9 cellular contexts compared by ENCODE assay signal in the genomic region with DNA sequence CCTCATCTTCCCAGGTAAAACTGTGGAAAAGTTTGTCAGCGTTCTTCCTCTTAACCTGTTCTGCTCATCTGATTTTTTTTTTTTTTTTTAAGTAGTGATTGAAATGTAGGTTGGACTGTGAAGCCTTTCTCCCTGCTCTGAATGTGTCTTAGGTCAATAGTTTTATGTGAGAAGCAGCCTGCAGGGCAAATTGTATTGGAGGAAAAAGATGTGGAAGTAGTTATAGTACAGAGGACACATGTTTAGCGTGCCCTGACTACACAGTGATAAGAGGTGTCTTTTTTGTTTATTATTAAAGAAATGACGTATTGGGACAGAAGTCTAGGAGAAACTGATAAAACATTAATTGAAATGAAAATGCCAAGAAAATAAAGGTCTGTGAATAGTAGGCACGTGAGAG. TPM values are rescaled to one million over a fixed set of nuclear protein-coding genes. Genes with fewer than 3 reads are reported as not detected.
DNase-seq lines count a peak whose midpoint lies in the region; ATAC-seq and TF ChIP-seq lines count a peak whose summit lies in the region.
"Had no signal": no experiment of that assay in that cellular context is flagged by ENCODE, and none has a peak within 500 bp of the region (broad histone marks: within the 10 kb centered on the region; RNA-seq: fewer than 3 reads in every experiment).

No MANE protein-coding gene starts in this region.

- DNase-seq in HCT116 (ENCODE audit: low read depth, low spot score) (no peak), SK-N-MC (ENCODE audit: low read depth, low spot score) (no peak), fibroblast of the aortic adventitia (ENCODE audit: low read depth) (peak; percentile 6), gastrocnemius medialis (no peak), nucleus accumbens (lab: John Stamatoyannopoulos, UW) (no peak)

- ATAC-seq in HCT116: no peak
- ATAC-seq in gastrocnemius medialis: no peak
- no peak for ATAC-seq in HG03095 (IDR thresholded peaks at IDR 0.05; ENCODE audit: unreplicated experiment)
- no peak for ATAC-seq in HG03135 (IDR thresholded peaks at IDR 0.05; ENCODE audit: unreplicated experiment)
- ATAC-seq in GM19351 (IDR thresholded peaks at IDR 0.05; ENCODE audit: unreplicated experiment): no peak

- TF ChIP-seq RAD21 in HCT116 (IDR thresholded peaks at IDR 0.05; ENCODE audit: low read depth): no peak

- in situ Hi-C loops in gastrocnemius medialis (cut with MboI; ENCODE audit: low sequenced_read_pairs in 4 of 4): no loop called here

- POLR2A ChIA-PET in HCT116 (lab: Charles Lee): no interaction called here

- H3K9me3 ChIP-seq in HCT116 (ENCODE audit: control insufficient read depth in 1 of 2, insufficient read depth in 1 of 2, low read depth in 1 of 2, low read length in 2 of 2): no peaks in the 10 kb centered on the region
- H3K9me3 ChIP-seq in SK-N-MC (ENCODE audit: low read depth, low read length): no peaks in the 10 kb centered on the region
- no peaks in the 10 kb centered on the region for H3K9me3 ChIP-seq in gastrocnemius medialis
- H3K9me3 ChIP-seq: neutrophil had no signal

- H3K27ac ChIP-seq in HCT116 (ENCODE audit: low read depth, low read length) (0 out of 2 replicates have a peak overlapping the region, but pooled peaks have one; percentile 20), SK-N-MC (peak overlapping the region; percentile 35; the same call in 1 of the 2 replicates), gastrocnemius medialis (peak overlapping the region in 3 of 4 donors; percentile 86 to 92 (median 88))
- H3K27ac ChIP-seq: neutrophil had no signal

- peaks cover 2% of the 10 kb centered on the region in 2 experiments; a peak in 1 of 4 replicates for H3K36me3 ChIP-seq in HCT116 (ENCODE audit: control insufficient read depth in 1 of 2, insufficient read depth in 2 of 2, low read length in 2 of 2)
- H3K36me3 ChIP-seq in SK-N-MC (ENCODE audit: insufficient read depth, low read length): peaks cover 24% of the 10 kb centered on the region
- peaks cover 0 to 11% of the 10 kb centered on the region in 2 donors for H3K36me3 ChIP-seq in gastrocnemius medialis
- H3K36me3 ChIP-seq: neutrophil had no signal

- intact Hi-C loops in HCT116 (cut with micrococcal nuclease) (no loop called here), gastrocnemius medialis (cut with DNase I; ENCODE audit: low total_unique reads) (no loop called here)

- H3K9me2 ChIP-seq in HCT116 (ENCODE audit: insufficient read depth): no peaks in the 10 kb centered on the region

- BruUV-seq in HCT116 (replicated peaks; lab: Mats Ljungman, UMichigan): no TSS peak

- peaks cover 13% of the 10 kb centered on the region for H3K79me2 ChIP-seq in HCT116 (ENCODE audit: insufficient read depth, low read length)

- H3K27me3 ChIP-seq in HCT116 (ENCODE audit: insufficient read depth, low read length) (no peaks in the 10 kb centered on the region), gastrocnemius medialis (no peaks in the 10 kb centered on the region)

- no peak overlapping the region for H2AFZ ChIP-seq in HCT116 (ENCODE audit: low read depth, low read length, poor library complexity, severe bottlenecking)

- H3K4me3 ChIP-seq in HCT116 (replicated peaks in 1 of 2; ENCODE audit: low read depth in 1 of 2, low read length in 2 of 2) (peak overlapping the region; percentile 64 to 69), SK-N-MC (peak overlapping the region; percentile 97), fibroblast of the aortic adventitia (ENCODE audit: low read depth, low read length) (peak overlapping the region; percentile 89), gastrocnemius medialis (peak overlapping the region; percentile 77 to 95 (median 84))

- peak overlapping the region; percentile 71 for H3K9ac ChIP-seq in HCT116 (ENCODE audit: low read length)
- peak overlapping the region; percentile 82 for H3K9ac ChIP-seq in SK-N-MC (ENCODE audit: insufficient read length)

- H3K4me2 ChIP-seq in HCT116 (ENCODE audit: low read length): peak overlapping the region; percentile 95

- CTCF ChIA-PET in HCT116 (lab: Charles Lee): no interaction called here

- RAD21 ChIA-PET in HCT116 (lab: Charles Lee; ENCODE audit: low non-redundant PET in 1 of 2, low total read pairs in 2 of 2, uncharacterized antibody in 2 of 2, unreplicated experiment in 2 of 2): no interaction called here

- H3K4me1 ChIP-seq in HCT116 (ENCODE audit: control insufficient read depth in 1 of 2, insufficient read depth in 2 of 2, low read length in 2 of 2) (peaks cover 9 to 21% of the 10 kb centered on the region in 2 experiments; a peak in 3 of 4 replicates), gastrocnemius medialis (peaks cover 17 to 31% of the 10 kb centered on the region in 2 donors)

- TF ChIP-seq CTCF in HCT116 (IDR thresholded peaks at IDR 0.05 in 2 of 3, conservative IDR thresholded peaks at IDR 0.05 in 1 of 3; ENCODE audit: borderline replicate concordance in 1 of 3, insufficient read depth in 1 of 3, low read depth in 2 of 3, low read length in 2 of 3): no peak
- TF ChIP-seq CTCF in fibroblast of the aortic adventitia (IDR thresholded peaks at IDR 0.05; ENCODE audit: insufficient read depth, low read length): no peak
- no peak for TF ChIP-seq CTCF in gastrocnemius medialis (IDR thresholded peaks at IDR 0.05 in 4 of 5, conservative IDR thresholded peaks at IDR 0.05 in 1 of 5)

- H4K20me1 ChIP-seq in HCT116 (ENCODE audit: insufficient read depth): no peaks in the 10 kb centered on the region

- TF ChIP-seq POLR2A in HCT116 (IDR thresholded peaks at IDR 0.05; ENCODE audit: borderline replicate concordance, extremely low read depth, insufficient read depth, insufficient read length): no peak
- no peak for TF ChIP-seq POLR2A in gastrocnemius medialis (IDR thresholded peaks at IDR 0.05)

TF ChIP-seq in HCT116, 20 proteins besides CTCF, POLR2A, EP300 and RAD21:
- TF ChIP-seq ZNF274 (IDR thresholded peaks at IDR 0.05; ENCODE audit: low read depth, low read length): no peak
- no peak for TF ChIP-seq FOSL1 (IDR thresholded peaks at IDR 0.05; ENCODE audit: low read depth)
- TF ChIP-seq, protein P1, sequence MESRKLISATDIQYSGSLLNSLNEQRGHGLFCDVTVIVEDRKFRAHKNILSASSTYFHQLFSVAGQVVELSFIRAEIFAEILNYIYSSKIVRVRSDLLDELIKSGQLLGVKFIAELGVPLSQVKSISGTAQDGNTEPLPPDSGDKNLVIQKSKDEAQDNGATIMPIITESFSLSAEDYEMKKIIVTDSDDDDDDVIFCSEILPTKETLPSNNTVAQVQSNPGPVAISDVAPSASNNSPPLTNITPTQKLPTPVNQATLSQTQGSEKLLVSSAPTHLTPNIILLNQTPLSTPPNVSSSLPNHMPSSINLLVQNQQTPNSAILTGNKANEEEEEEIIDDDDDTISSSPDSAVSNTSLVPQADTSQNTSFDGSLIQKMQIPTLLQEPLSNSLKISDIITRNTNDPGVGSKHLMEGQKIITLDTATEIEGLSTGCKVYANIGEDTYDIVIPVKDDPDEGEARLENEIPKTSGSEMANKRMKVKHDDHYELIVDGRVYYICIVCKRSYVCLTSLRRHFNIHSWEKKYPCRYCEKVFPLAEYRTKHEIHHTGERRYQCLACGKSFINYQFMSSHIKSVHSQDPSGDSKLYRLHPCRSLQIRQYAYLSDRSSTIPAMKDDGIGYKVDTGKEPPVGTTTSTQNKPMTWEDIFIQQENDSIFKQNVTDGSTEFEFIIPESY (IDR thresholded peaks at IDR 0.05; ENCODE audit: extremely low read depth, insufficient replicate concordance, low read length): no peak

RNA-seq across cellular contexts. Expression of a gene that starts 1.5 kb away (rescaled TPM):
- total RNA-seq in HCT116 (2021; ENCODE audit: unreplicated experiment) (46.3 TPM), fibroblast of the aortic adventitia (ENCODE audit: low replicate concordance) (27.5 and 34.1 TPM in 2 replicates), gastrocnemius medialis (10 to 100 TPM in 2 of 4 donors, 1 to 10 TPM in 2; 6.6 to 21.6 (median 9.5) TPM)
- polyA plus RNA-seq in HCT116 (2012): 21.2 and 23.2 TPM in 2 replicates

Comparison
In these comparisons a context has a peak if more than half of its experiments do, and no peak if none do; other contexts are left out.
1. H3K27ac ChIP-seq: peak in every context shown above with its lines; median percentile 88 in gastrocnemius medialis; 35 in SK-N-MC; 20 in HCT116.